In the genomic region with DNA sequence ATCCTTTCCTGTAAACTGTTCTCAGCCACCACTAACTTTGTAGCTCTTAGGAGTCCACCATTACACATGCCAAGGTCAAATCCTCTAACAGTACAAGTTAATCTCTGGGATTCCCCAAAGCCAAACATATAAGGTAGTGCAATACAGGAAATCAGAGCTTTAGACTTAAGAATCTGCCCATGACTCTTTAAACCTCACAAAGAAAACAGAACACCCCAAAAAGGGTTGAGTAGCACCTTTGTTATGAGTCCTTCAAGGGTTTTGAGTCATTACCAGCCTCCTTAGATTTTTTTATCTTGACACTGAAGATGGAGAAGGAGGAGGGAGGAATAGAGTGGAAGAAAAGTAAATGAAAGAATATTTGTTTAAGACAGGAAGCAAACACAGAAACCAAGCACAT, we compare ENCODE assay signal across 20 cellular contexts.
"Had no signal": no experiment of that assay in that cellular context is flagged by ENCODE, and none has a peak within 500 bp of the region (broad histone marks: within the 10 kb centered on the region; RNA-seq: fewer than 3 reads in every experiment).

No MANE protein-coding gene starts in this region.

- H3K4me3 ChIP-seq: dorsolateral prefrontal cortex, heart left ventricle, lung, psoas muscle, testis, tibial nerve had no signal

- H3K4me3 Mint-ChIP-seq: naive thymus-derived CD8-positive, alpha-beta T cell; stimulated activated naive B cell treated with anti-CD40 and anti-IgM and Interleukin-4, amounts not matched to agents 10 μg/mL and 1 μg/mL and 100 μg/mL, for 72 hours; stimulated activated naive CD8-positive, alpha-beta T cell treated with anti-CD3 and anti-CD28 coated beads, Interleukin-15, amount 100 ng/mL, for 72 hours had no signal

- ATAC-seq: heart left ventricle; left cardiac atrium; left ventricle myocardium superior; naive thymus-derived CD8-positive, alpha-beta T cell; psoas muscle; sciatic nerve; stimulated activated naive B cell treated with anti-CD40 and anti-IgM and Interleukin-4, amounts not matched to agents 10 μg/mL and 1 μg/mL and 100 μg/mL, for 72 hours; stimulated activated naive CD8-positive, alpha-beta T cell treated with anti-CD3 and anti-CD28 coated beads, Interleukin-15, amount 100 ng/mL, for 72 hours had no signal

- H3K9me3 Mint-ChIP-seq: stimulated activated naive B cell treated with anti-CD40 and anti-IgM and Interleukin-4, amounts not matched to agents 10 μg/mL and 1 μg/mL and 100 μg/mL, for 72 hours had no signal

- FAIRE-seq: frontal cortex had no signal

- H3K4me1 Mint-ChIP-seq: naive thymus-derived CD8-positive, alpha-beta T cell; stimulated activated naive B cell treated with anti-CD40 and anti-IgM and Interleukin-4, amounts not matched to agents 10 μg/mL and 1 μg/mL and 100 μg/mL, for 72 hours; stimulated activated naive CD8-positive, alpha-beta T cell treated with anti-CD3 and anti-CD28 coated beads, Interleukin-15, amount 100 ng/mL, for 72 hours had no signal

- H3K27me3 Mint-ChIP-seq: naive thymus-derived CD8-positive, alpha-beta T cell; stimulated activated naive B cell treated with anti-CD40 and anti-IgM and Interleukin-4, amounts not matched to agents 10 μg/mL and 1 μg/mL and 100 μg/mL, for 72 hours; stimulated activated naive CD8-positive, alpha-beta T cell treated with anti-CD3 and anti-CD28 coated beads, Interleukin-15, amount 100 ng/mL, for 72 hours had no signal

- H3K36me3 ChIP-seq: heart left ventricle, neutrophil, tibial nerve had no signal

- H3K27ac ChIP-seq: dorsolateral prefrontal cortex, heart left ventricle, neutrophil, psoas muscle, testis, tibial nerve had no signal

- DNase-seq: cortex of kidney; dorsolateral prefrontal cortex; effector CD8-positive, alpha-beta T cell; heart left ventricle; hippocampal formation; islet precursor cell; left cardiac atrium; left ventricle myocardium superior; naive thymus-derived CD8-positive, alpha-beta T cell; psoas muscle; stimulated activated CD4-positive, alpha-beta T cell treated with anti-CD3 and anti-CD28 coated beads, Interleukin-2, amount 100 ng/mL, for 24 hours; stimulated activated CD4-positive, alpha-beta T cell treated with anti-CD3 and anti-CD28 coated beads, Interleukin-4, amount 100 ng/mL, for 4 hours; stimulated activated naive B cell treated with anti-CD40 and anti-IgM and Interleukin-4, amounts not matched to agents 10 μg/mL and 1 μg/mL and 100 μg/mL, for 72 hours; stimulated activated naive CD8-positive, alpha-beta T cell treated with anti-CD3 and anti-CD28 coated beads, Interleukin-15, amount 100 ng/mL, for 72 hours; testis had no signal

- H3K9me3 ChIP-seq: heart left ventricle, neutrophil, psoas muscle, testis, tibial nerve had no signal

- H3K4me1 ChIP-seq: heart left ventricle, psoas muscle, testis, tibial nerve had no signal

- H3K27me3 ChIP-seq: heart left ventricle, neutrophil, testis, tibial nerve had no signal

- H3K36me3 Mint-ChIP-seq: naive thymus-derived CD8-positive, alpha-beta T cell; stimulated activated naive B cell treated with anti-CD40 and anti-IgM and Interleukin-4, amounts not matched to agents 10 μg/mL and 1 μg/mL and 100 μg/mL, for 72 hours had no signal

- H3K27ac Mint-ChIP-seq: naive thymus-derived CD8-positive, alpha-beta T cell; stimulated activated naive B cell treated with anti-CD40 and anti-IgM and Interleukin-4, amounts not matched to agents 10 μg/mL and 1 μg/mL and 100 μg/mL, for 72 hours; stimulated activated naive CD8-positive, alpha-beta T cell treated with anti-CD3 and anti-CD28 coated beads, Interleukin-15, amount 100 ng/mL, for 72 hours had no signal
